ENCODE assay signal across 8 cellular contexts in genomic region chr14:92783813-92784431, GRCh38. TPM values are rescaled to one million over a fixed set of nuclear protein-coding genes. Genes with fewer than 3 reads are reported as not detected.
DNase-seq lines count a peak whose midpoint lies in the region; ATAC-seq lines count a peak whose summit lies in the region.

No MANE protein-coding gene starts in this region.

- POLR2A ChIA-PET in activated naive CD8-positive, alpha-beta T cell treated with anti-CD3 and anti-CD28 coated beads, Interleukin-2, amount 10 ng/mL, durations not matched to agents 7 days and 5 days (lab: Charles Lee), result interaction anchor here (1.1 kb wide), 1 partner anchor 74 kb away, joined by 3 read pairs; no protein-coding TSS in a partner anchor

- no peak overlapping the region for H3K4me3 Mint-ChIP-seq in activated naive CD8-positive, alpha-beta T cell treated with anti-CD3 and anti-CD28 coated beads, Interleukin-2, amount 10 ng/mL, durations not matched to agents 7 days and 5 days
- H3K4me3 Mint-ChIP-seq in activated naive CD8-positive, alpha-beta T cell treated with anti-CD3 and anti-CD28 coated beads for 36 hours, result no peak overlapping the region
- H3K4me3 Mint-ChIP-seq in activated T-helper 1 cell treated with anti-CD3 and anti-CD28 coated beads, Interleukin-12 subunit alpha, Interleukin-12 subunit beta, Interleukin-2, Interleukin-4 antibody, amounts not matched to agents 30 ng/mL and 10 ng/mL and 1 ng/mL, durations not matched to agents 14 hours and 24 hours and 36 hours, result no peak overlapping the region

- H3K36me3 Mint-ChIP-seq in activated naive CD8-positive, alpha-beta T cell treated with anti-CD3 and anti-CD28 coated beads, Interleukin-2, amount 10 ng/mL, durations not matched to agents 7 days and 5 days, result no peaks in the 10 kb centered on the region
- H3K36me3 Mint-ChIP-seq in activated naive CD8-positive, alpha-beta T cell treated with anti-CD3 and anti-CD28 coated beads for 36 hours, result no peaks in the 10 kb centered on the region
- H3K36me3 Mint-ChIP-seq in activated T-helper 1 cell treated with anti-CD3 and anti-CD28 coated beads, Interleukin-12 subunit alpha, Interleukin-12 subunit beta, Interleukin-2, Interleukin-4 antibody, amounts not matched to agents 30 ng/mL and 10 ng/mL and 1 ng/mL, durations not matched to agents 14 hours and 24 hours and 36 hours (ENCODE audit: low read depth), result no peaks in the 10 kb centered on the region

- no peak for DNase-seq in activated naive CD8-positive, alpha-beta T cell treated with anti-CD3 and anti-CD28 coated beads, Interleukin-2, amount 10 ng/mL, durations not matched to agents 7 days and 5 days
- no peak for DNase-seq in activated naive CD8-positive, alpha-beta T cell treated with anti-CD3 and anti-CD28 coated beads for 36 hours
- DNase-seq in NCI-H446 (lab: John Stamatoyannopoulos, UW), result peak; percentile 20 to 50
- DNase-seq in activated T-helper 1 cell treated with anti-CD3 and anti-CD28 coated beads, Interleukin-12 subunit alpha, Interleukin-12 subunit beta, Interleukin-2, Interleukin-4 antibody, amounts not matched to agents 30 ng/mL and 10 ng/mL and 1 ng/mL, durations not matched to agents 14 hours and 24 hours and 36 hours (ENCODE audit: low spot score), result peak; percentile 20
- no peak for DNase-seq in Right ventricle myocardium superior
- DNase-seq in renal cortical epithelial cell (ENCODE audit: low read depth), result peak; percentile 79

- no peak overlapping the region for H3K27ac Mint-ChIP-seq in activated naive CD8-positive, alpha-beta T cell treated with anti-CD3 and anti-CD28 coated beads, Interleukin-2, amount 10 ng/mL, durations not matched to agents 7 days and 5 days
- no peak overlapping the region for H3K27ac Mint-ChIP-seq in activated naive CD8-positive, alpha-beta T cell treated with anti-CD3 and anti-CD28 coated beads for 36 hours
- no peak overlapping the region for H3K27ac Mint-ChIP-seq in activated T-helper 1 cell treated with anti-CD3 and anti-CD28 coated beads, Interleukin-12 subunit alpha, Interleukin-12 subunit beta, Interleukin-2, Interleukin-4 antibody, amounts not matched to agents 30 ng/mL and 10 ng/mL and 1 ng/mL, durations not matched to agents 14 hours and 24 hours and 36 hours

- H3K4me1 Mint-ChIP-seq in activated naive CD8-positive, alpha-beta T cell treated with anti-CD3 and anti-CD28 coated beads, Interleukin-2, amount 10 ng/mL, durations not matched to agents 7 days and 5 days, result peaks cover 11% of the 10 kb centered on the region
- peaks cover 12% of the 10 kb centered on the region for H3K4me1 Mint-ChIP-seq in activated naive CD8-positive, alpha-beta T cell treated with anti-CD3 and anti-CD28 coated beads for 36 hours
- H3K4me1 Mint-ChIP-seq in activated T-helper 1 cell treated with anti-CD3 and anti-CD28 coated beads, Interleukin-12 subunit alpha, Interleukin-12 subunit beta, Interleukin-2, Interleukin-4 antibody, amounts not matched to agents 30 ng/mL and 10 ng/mL and 1 ng/mL, durations not matched to agents 14 hours and 24 hours and 36 hours (ENCODE audit: low read depth), result peaks cover 26% of the 10 kb centered on the region

- intact Hi-C loops in activated T-helper 1 cell treated with anti-CD3 and anti-CD28 coated beads, Interleukin-12 subunit alpha, Interleukin-12 subunit beta, Interleukin-2, Interleukin-4 antibody, amounts not matched to agents 30 ng/mL and 10 ng/mL and 1 ng/mL, durations not matched to agents 14 hours and 24 hours and 36 hours (cut with micrococcal nuclease), result loop anchor here (1.0 to 5.0 kb wide), 4 partner anchors 15 to 98 kb away; partner anchors contain the start of gene LGMN
- intact Hi-C loops in Right ventricle myocardium superior (cut with DNase I), result loop anchor here (2.0 kb wide), 1 partner anchor 69 kb away; no protein-coding TSS in a partner anchor

- peak; percentile 65 for ATAC-seq in activated naive CD8-positive, alpha-beta T cell treated with anti-CD3 and anti-CD28 coated beads, Interleukin-2, amount 10 ng/mL, durations not matched to agents 7 days and 5 days (ENCODE audit: low read depth)
- peak; percentile 71 for ATAC-seq in HG03342 (IDR thresholded peaks at IDR 0.05; ENCODE audit: unreplicated experiment)
- peak; percentile 68 for ATAC-seq in Right ventricle myocardium superior (ENCODE audit: poor library complexity)
- ATAC-seq in GM18520 (IDR thresholded peaks at IDR 0.05; ENCODE audit: unreplicated experiment), result no peak

- no peaks in the 10 kb centered on the region for H3K27me3 Mint-ChIP-seq in activated naive CD8-positive, alpha-beta T cell treated with anti-CD3 and anti-CD28 coated beads, Interleukin-2, amount 10 ng/mL, durations not matched to agents 7 days and 5 days
- H3K27me3 Mint-ChIP-seq in activated naive CD8-positive, alpha-beta T cell treated with anti-CD3 and anti-CD28 coated beads for 36 hours, result no peaks in the 10 kb centered on the region
- peaks cover 8% of the 10 kb centered on the region for H3K27me3 Mint-ChIP-seq in activated T-helper 1 cell treated with anti-CD3 and anti-CD28 coated beads, Interleukin-12 subunit alpha, Interleukin-12 subunit beta, Interleukin-2, Interleukin-4 antibody, amounts not matched to agents 30 ng/mL and 10 ng/mL and 1 ng/mL, durations not matched to agents 14 hours and 24 hours and 36 hours (ENCODE audit: insufficient read depth)

- peaks cover 2% of the 10 kb centered on the region for H3K9me3 Mint-ChIP-seq in activated naive CD8-positive, alpha-beta T cell treated with anti-CD3 and anti-CD28 coated beads, Interleukin-2, amount 10 ng/mL, durations not matched to agents 7 days and 5 days
- peaks cover 2% of the 10 kb centered on the region for H3K9me3 Mint-ChIP-seq in activated naive CD8-positive, alpha-beta T cell treated with anti-CD3 and anti-CD28 coated beads for 36 hours
- peaks cover 4% of the 10 kb centered on the region for H3K9me3 Mint-ChIP-seq in activated T-helper 1 cell treated with anti-CD3 and anti-CD28 coated beads, Interleukin-12 subunit alpha, Interleukin-12 subunit beta, Interleukin-2, Interleukin-4 antibody, amounts not matched to agents 30 ng/mL and 10 ng/mL and 1 ng/mL, durations not matched to agents 14 hours and 24 hours and 36 hours

RNA-seq across cellular contexts. Expression of gene GOLGA5, which starts 10.2 kb away (rescaled TPM):
- total RNA-seq in activated naive CD8-positive, alpha-beta T cell treated with anti-CD3 and anti-CD28 coated beads, Interleukin-2, amount 10 ng/mL, durations not matched to agents 7 days and 5 days, result 10 to 100 TPM; 20.8 to 22.1 TPM
- 10 to 100 TPM; 14.6 to 15.9 TPM for total RNA-seq in activated naive CD8-positive, alpha-beta T cell treated with anti-CD3 and anti-CD28 coated beads for 36 hours
- total RNA-seq in activated T-helper 1 cell treated with anti-CD3 and anti-CD28 coated beads, Interleukin-12 subunit alpha, Interleukin-12 subunit beta, Interleukin-2, Interleukin-4 antibody, amounts not matched to agents 30 ng/mL and 10 ng/mL and 1 ng/mL, durations not matched to agents 14 hours and 24 hours and 36 hours, result 22.2 and 22.6 TPM in 2 replicates
- total RNA-seq in Right ventricle myocardium superior, result 17.5 TPM
- 45.6 and 47.1 TPM in 2 replicates for total RNA-seq in renal cortical epithelial cell

RNA-seq across cellular contexts. Expression of gene LGMN, which starts 35.5 kb away (rescaled TPM):
- total RNA-seq in activated naive CD8-positive, alpha-beta T cell treated with anti-CD3 and anti-CD28 coated beads, Interleukin-2, amount 10 ng/mL, durations not matched to agents 7 days and 5 days, result 10 to 100 TPM; 13.4 to 16.7 TPM
- 1 to 10 TPM; 2.1 to 3.7 TPM for total RNA-seq in activated naive CD8-positive, alpha-beta T cell treated with anti-CD3 and anti-CD28 coated beads for 36 hours
- total RNA-seq in activated T-helper 1 cell treated with anti-CD3 and anti-CD28 coated beads, Interleukin-12 subunit alpha, Interleukin-12 subunit beta, Interleukin-2, Interleukin-4 antibody, amounts not matched to agents 30 ng/mL and 10 ng/mL and 1 ng/mL, durations not matched to agents 14 hours and 24 hours and 36 hours, result 1.3 and 2.2 TPM in 2 replicates
- 106 TPM for total RNA-seq in Right ventricle myocardium superior
- 62.2 and 88.1 TPM in 2 replicates for total RNA-seq in renal cortical epithelial cell

Comparison
In these comparisons a context has a peak if more than half of its experiments do, and no peak if none do; other contexts are left out.
1. DNase-seq: peak in NCI-H446 (2 of 2), activated T-helper 1 cell treated with anti-CD3 and anti-CD28 coated beads, Interleukin-12 subunit alpha, Interleukin-12 subunit beta, Interleukin-2, Interleukin-4 antibody, amounts not matched to agents 30 ng/mL and 10 ng/mL and 1 ng/mL, durations not matched to agents 14 hours and 24 hours and 36 hours (single experiment) and renal cortical epithelial cell (single experiment); none in activated naive CD8-positive, alpha-beta T cell treated with anti-CD3 and anti-CD28 coated beads, Interleukin-2, amount 10 ng/mL, durations not matched to agents 7 days and 5 days (single experiment), activated naive CD8-positive, alpha-beta T cell treated with anti-CD3 and anti-CD28 coated beads for 36 hours (single experiment) and Right ventricle myocardium superior (single experiment).